1 cellular context compared by ENCODE assay signal in the genomic region with DNA sequence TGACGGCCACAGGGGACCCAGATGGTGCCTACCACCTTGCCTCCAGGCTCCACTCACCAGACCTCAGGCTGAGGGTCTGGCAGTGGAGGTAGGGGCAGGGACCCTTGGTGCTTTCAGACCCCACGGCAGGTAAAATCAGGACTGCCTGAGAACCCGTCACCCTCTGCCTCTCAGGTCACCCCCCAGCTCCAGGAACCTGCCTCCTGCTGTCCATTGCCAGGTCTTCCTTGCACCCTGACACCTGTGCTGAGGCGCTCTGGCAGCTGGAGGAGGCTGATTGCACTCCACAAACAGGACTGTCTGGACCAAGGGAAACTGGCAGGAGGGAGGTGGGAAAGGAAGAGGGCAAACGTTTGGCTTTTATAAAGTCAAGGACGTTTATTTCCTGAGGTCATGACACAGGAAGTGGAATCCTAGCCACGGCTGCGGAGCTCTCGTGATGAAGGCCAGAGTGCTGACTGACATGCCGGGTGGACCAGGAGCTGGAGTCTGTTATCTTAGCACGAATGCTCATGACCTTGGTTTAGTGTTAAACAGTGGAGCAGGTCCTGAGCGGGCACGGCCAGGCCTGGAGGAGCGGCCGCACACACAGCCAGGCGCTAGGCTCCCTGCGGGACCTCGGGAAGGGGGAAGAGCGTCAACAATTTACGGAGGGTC.
TF ChIP-seq lines count a peak whose summit lies in the region.

No MANE protein-coding gene starts in this region.

TF ChIP-seq in HepG2, 621 proteins besides CTCF, POLR2A, EP300 and RAD21 (continues in another document):
- TF ChIP-seq ATF2 (CRISPR knock-in tag; IDR thresholded peaks at IDR 0.05) (no peak), SUZ12 (IDR thresholded peaks at IDR 0.05; ENCODE audit: low read depth, low read length) (no peak), SAFB2 (CRISPR knock-in tag; IDR thresholded peaks at IDR 0.05; ENCODE audit: borderline replicate concordance, low read depth) (no peak; the same call in 1 of the 2 replicates), PITX1 (CRISPR knock-in tag; IDR thresholded peaks at IDR 0.05) (no peak), NFAT5 (CRISPR knock-in tag; IDR thresholded peaks at IDR 0.05) (no peak), RBFOX2 (IDR thresholded peaks at IDR 0.05; ENCODE audit: low read depth, low read length) (no peak; the same call in 1 of the 2 replicates), HIVEP1 (CRISPR knock-in tag; IDR thresholded peaks at IDR 0.05) (0 out of 2 replicates have a peak, but pooled peaks have one; percentile 50), PRPF4 (IDR thresholded peaks at IDR 0.05; ENCODE audit: low read depth, low read length, poor library complexity, severe bottlenecking) (peak; percentile 52), ZFP1 (CRISPR knock-in tag; IDR thresholded peaks at IDR 0.05) (no peak), ZBTB8A (CRISPR knock-in tag; IDR thresholded peaks at IDR 0.05; ENCODE audit: borderline replicate concordance, low read depth) (no peak), NR0B2 (CRISPR knock-in tag; IDR thresholded peaks at IDR 0.05) (0 out of 2 replicates have a peak, but pooled peaks have one; percentile 51), GABPB1 (CRISPR knock-in tag; IDR thresholded peaks at IDR 0.05) (peak; percentile 61), TFE3 (CRISPR knock-in tag; IDR thresholded peaks at IDR 0.05) (no peak), NONO (IDR thresholded peaks at IDR 0.05) (no peak), NONO (CRISPR knock-in tag; conservative IDR thresholded peaks at IDR 0.05) (peak; percentile 44; the same call in 1 of the 2 replicates), DR1 (CRISPR knock-in tag; IDR thresholded peaks at IDR 0.05) (no peak), ARNTL (CRISPR knock-in tag; IDR thresholded peaks at IDR 0.05) (no peak), KMT2A (CRISPR knock-in tag; IDR thresholded peaks at IDR 0.05) (peak; percentile 31; the same call in 1 of the 2 replicates), ZNF20 (CRISPR knock-in tag; IDR thresholded peaks at IDR 0.05) (no peak), AGO2 (optimal IDR thresholded peaks at IDR 0.05; ENCODE audit: low read depth, low read length) (peak; percentile 60), HNF4G (IDR thresholded peaks at IDR 0.05; ENCODE audit: borderline replicate concordance, low read depth, low read length) (no peak), HNF4G (CRISPR knock-in tag; IDR thresholded peaks at IDR 0.05; ENCODE audit: borderline replicate concordance, low read depth) (no peak), CBX5 (CRISPR knock-in tag; IDR thresholded peaks at IDR 0.05; ENCODE audit: borderline replicate concordance) (no peak), MED8 (CRISPR knock-in tag; IDR thresholded peaks at IDR 0.05; ENCODE audit: insufficient replicate concordance) (no peak), ZBTB21 (CRISPR knock-in tag; IDR thresholded peaks at IDR 0.05) (no peak), KLF16 (CRISPR knock-in tag; IDR thresholded peaks at IDR 0.05) (no peak), FOXO1 (CRISPR knock-in tag; IDR thresholded peaks at IDR 0.05) (no peak), PTBP1 (IDR thresholded peaks at IDR 0.05; ENCODE audit: low read depth, low read length, poor library complexity, severe bottlenecking) (no peak), ZFP41 (CRISPR knock-in tag; IDR thresholded peaks at IDR 0.05; ENCODE audit: borderline replicate concordance) (no peak), FOXO4 (CRISPR knock-in tag; conservative IDR thresholded peaks at IDR 0.05) (no peak), ZNF652 (CRISPR knock-in tag; IDR thresholded peaks at IDR 0.05; ENCODE audit: borderline replicate concordance, low read depth) (no peak), HNRNPUL1 (IDR thresholded peaks at IDR 0.05; ENCODE audit: low read depth, low read length) (no peak), ZNF282 (IDR thresholded peaks at IDR 0.05; ENCODE audit: partially characterized antibody) (no peak), RFXAP (CRISPR knock-in tag; IDR thresholded peaks at IDR 0.05; ENCODE audit: borderline replicate concordance) (no peak), AGO1 (IDR thresholded peaks at IDR 0.05; ENCODE audit: low read depth, low read length, poor library complexity, severe bottlenecking) (peak; percentile 95), CBFB (CRISPR knock-in tag; IDR thresholded peaks at IDR 0.05) (peak; percentile 14; the same call in 1 of the 2 replicates), POLR2AphosphoS5 (IDR thresholded peaks at IDR 0.05; ENCODE audit: low read depth, low read length) (peak; percentile 62), DPF2 (CRISPR knock-in tag; IDR thresholded peaks at IDR 0.05; ENCODE audit: borderline replicate concordance, low read depth) (no peak), HNRNPL (IDR thresholded peaks at IDR 0.05; ENCODE audit: low read depth, low read length) (no peak), RARA (CRISPR knock-in tag; IDR thresholded peaks at IDR 0.05) (no peak)
- TF ChIP-seq, protein P1, sequence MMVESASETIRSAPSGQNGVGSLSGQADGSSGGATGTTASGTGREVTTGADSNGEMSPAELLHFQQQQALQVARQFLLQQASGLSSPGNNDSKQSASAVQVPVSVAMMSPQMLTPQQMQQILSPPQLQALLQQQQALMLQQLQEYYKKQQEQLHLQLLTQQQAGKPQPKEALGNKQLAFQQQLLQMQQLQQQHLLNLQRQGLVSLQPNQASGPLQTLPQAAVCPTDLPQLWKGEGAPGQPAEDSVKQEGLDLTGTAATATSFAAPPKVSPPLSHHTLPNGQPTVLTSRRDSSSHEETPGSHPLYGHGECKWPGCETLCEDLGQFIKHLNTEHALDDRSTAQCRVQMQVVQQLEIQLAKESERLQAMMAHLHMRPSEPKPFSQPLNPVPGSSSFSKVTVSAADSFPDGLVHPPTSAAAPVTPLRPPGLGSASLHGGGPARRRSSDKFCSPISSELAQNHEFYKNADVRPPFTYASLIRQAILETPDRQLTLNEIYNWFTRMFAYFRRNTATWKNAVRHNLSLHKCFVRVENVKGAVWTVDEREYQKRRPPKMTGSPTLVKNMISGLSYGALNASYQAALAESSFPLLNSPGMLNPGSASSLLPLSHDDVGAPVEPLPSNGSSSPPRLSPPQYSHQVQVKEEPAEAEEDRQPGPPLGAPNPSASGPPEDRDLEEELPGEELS (CRISPR knock-in tag; IDR thresholded peaks at IDR 0.05): 0 out of 2 replicates have a peak, but pooled peaks have one; percentile 31
- TF ChIP-seq, protein P2, sequence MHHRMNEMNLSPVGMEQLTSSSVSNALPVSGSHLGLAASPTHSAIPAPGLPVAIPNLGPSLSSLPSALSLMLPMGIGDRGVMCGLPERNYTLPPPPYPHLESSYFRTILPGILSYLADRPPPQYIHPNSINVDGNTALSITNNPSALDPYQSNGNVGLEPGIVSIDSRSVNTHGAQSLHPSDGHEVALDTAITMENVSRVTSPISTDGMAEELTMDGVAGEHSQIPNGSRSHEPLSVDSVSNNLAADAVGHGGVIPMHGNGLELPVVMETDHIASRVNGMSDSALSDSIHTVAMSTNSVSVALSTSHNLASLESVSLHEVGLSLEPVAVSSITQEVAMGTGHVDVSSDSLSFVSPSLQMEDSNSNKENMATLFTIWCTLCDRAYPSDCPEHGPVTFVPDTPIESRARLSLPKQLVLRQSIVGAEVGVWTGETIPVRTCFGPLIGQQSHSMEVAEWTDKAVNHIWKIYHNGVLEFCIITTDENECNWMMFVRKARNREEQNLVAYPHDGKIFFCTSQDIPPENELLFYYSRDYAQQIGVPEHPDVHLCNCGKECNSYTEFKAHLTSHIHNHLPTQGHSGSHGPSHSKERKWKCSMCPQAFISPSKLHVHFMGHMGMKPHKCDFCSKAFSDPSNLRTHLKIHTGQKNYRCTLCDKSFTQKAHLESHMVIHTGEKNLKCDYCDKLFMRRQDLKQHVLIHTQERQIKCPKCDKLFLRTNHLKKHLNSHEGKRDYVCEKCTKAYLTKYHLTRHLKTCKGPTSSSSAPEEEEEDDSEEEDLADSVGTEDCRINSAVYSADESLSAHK (CRISPR knock-in tag; IDR thresholded peaks at IDR 0.05; ENCODE audit: borderline replicate concordance): no peak
- TF ChIP-seq, protein P3, sequence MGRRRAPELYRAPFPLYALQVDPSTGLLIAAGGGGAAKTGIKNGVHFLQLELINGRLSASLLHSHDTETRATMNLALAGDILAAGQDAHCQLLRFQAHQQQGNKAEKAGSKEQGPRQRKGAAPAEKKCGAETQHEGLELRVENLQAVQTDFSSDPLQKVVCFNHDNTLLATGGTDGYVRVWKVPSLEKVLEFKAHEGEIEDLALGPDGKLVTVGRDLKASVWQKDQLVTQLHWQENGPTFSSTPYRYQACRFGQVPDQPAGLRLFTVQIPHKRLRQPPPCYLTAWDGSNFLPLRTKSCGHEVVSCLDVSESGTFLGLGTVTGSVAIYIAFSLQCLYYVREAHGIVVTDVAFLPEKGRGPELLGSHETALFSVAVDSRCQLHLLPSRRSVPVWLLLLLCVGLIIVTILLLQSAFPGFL (CRISPR knock-in tag; IDR thresholded peaks at IDR 0.05): no peak
- TF ChIP-seq, protein P4, sequence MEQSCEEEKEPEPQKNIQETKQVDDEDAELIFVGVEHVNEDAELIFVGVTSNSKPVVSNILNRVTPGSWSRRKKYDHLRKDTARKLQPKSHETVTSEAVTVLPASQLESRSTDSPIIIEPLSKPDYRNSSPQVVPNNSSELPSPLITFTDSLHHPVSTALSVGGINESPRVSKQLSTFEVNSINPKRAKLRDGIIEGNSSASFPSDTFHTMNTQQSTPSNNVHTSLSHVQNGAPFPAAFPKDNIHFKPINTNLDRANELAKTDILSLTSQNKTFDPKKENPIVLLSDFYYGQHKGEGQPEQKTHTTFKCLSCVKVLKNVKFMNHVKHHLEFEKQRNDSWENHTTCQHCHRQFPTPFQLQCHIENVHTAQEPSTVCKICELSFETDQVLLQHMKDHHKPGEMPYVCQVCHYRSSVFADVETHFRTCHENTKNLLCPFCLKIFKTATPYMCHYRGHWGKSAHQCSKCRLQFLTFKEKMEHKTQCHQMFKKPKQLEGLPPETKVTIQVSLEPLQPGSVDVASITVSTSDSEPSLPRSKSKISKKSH (CRISPR knock-in tag; IDR thresholded peaks at IDR 0.05; ENCODE audit: borderline replicate concordance): peak; percentile 71; the same call in 1 of the 2 replicates
